9 cellular contexts compared by ENCODE assay signal in the genomic region with DNA sequence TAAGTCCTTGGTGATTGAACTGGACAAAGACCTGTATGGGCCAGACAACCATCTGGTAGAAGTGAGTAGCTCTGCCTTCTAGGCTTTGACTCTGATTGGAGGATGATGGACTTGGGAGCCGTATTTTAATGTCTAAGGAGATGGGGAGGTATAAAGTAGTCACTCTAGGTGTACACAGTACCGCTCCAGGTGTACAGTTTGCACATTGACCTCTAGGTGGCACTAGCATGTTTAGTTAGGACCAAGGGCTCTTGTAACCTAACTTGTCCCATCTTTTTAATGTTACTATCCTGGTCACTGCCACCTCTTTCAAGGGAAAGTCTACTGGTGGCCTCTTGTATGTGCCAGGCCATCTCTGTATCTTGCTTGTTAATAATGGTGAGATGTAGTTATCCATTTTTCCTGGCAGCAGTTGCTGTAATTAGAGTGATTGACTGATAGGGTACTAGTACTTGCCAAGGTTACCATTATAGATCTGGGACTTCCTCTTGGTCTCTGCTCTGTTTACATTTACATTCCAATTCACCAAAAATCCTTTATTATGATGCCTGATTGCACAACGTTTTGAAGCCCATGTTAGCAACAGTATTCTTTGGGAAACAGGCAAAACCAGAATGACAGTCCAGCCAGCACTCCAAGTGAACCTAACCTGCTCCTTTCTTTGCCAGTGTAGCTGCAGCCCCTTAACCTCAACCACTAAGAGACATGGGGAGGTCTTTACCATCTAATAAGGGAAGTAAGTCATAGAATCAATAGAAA. TPM values are rescaled to one million over a fixed set of nuclear protein-coding genes. Genes with fewer than 3 reads are reported as not detected.
DNase-seq lines count a peak whose midpoint lies in the region; ATAC-seq, FAIRE-seq and TF ChIP-seq lines count a peak whose summit lies in the region.
"Had no signal": no experiment of that assay in that cellular context is flagged by ENCODE, and none has a peak within 500 bp of the region (broad histone marks: within the 10 kb centered on the region; RNA-seq: fewer than 3 reads in every experiment).

No MANE protein-coding gene starts in this region.

- CTCF ChIA-PET in K562 (lab: Yijun Ruan, JAX; ENCODE audit: low intra/inter-chr PET ratio): interaction anchor here (1.0 to 2.3 kb wide), 4 partner anchors 23 to 226 kb away, joined by 3 to 24 read pairs (median 5); a partner anchor contains a TSS

- no peak overlapping the region for H3K27ac ChIP-seq in MM.1S (ENCODE audit: low read length)
- H3K27ac ChIP-seq in SU-DHL-6 (ENCODE audit: low read depth, low read length): no peak overlapping the region
- H3K27ac ChIP-seq in K562 (ENCODE audit: extremely low read depth, low read depth, low read length): no peak overlapping the region

- H3K36me3 Mint-ChIP-seq in stimulated activated memory B cell treated with anti-CD40 and anti-IgM and Interleukin-4, amounts not matched to agents 10 μg/mL and 1 μg/mL and 100 μg/mL, for 72 hours: peaks cover 44% of the 10 kb centered on the region

- H3K9me2 ChIP-seq in MM.1S (replicated peaks; ENCODE audit: insufficient read depth, low read length): no peaks in the 10 kb centered on the region
- no peaks in the 10 kb centered on the region for H3K9me2 ChIP-seq in SU-DHL-6 (replicated peaks; ENCODE audit: insufficient read depth, low read length)

- no peak overlapping the region for H3K4me3 Mint-ChIP-seq in stimulated activated memory B cell treated with anti-CD40 and anti-IgM and Interleukin-4, amounts not matched to agents 10 μg/mL and 1 μg/mL and 100 μg/mL, for 72 hours

- POLR2A ChIA-PET in K562 (lab: Yijun Ruan, JAX): interaction anchor here (0.6 kb wide), 1 partner anchor 23 kb away, joined by 3 read pairs; no protein-coding TSS in a partner anchor

- in situ Hi-C loops in K562 (cut with MboI): no loop called here

- TF ChIP-seq POLR2A in K562 (conservative IDR thresholded peaks at IDR 0.05): no peak

- intact Hi-C loops in K562 (cut with micrococcal nuclease): loop anchor here (1.0 to 5.0 kb wide), 2 partner anchors 87 to 674 kb away; a partner anchor contains a TSS

- WGBS in K562 (ENCODE audit: insufficient coverage, low coverage, missing lambda C conversion rate): 9% methylated on average over 3 of the region's 3 CpGs

- peaks cover 18% of the 10 kb centered on the region; the same call in 1 of the 2 replicates for H3K36me3 ChIP-seq in MM.1S (replicated peaks; ENCODE audit: insufficient read depth, low read length)
- peaks cover 17% of the 10 kb centered on the region for H3K36me3 ChIP-seq in SU-DHL-6 (ENCODE audit: low read length)
- peaks cover 71% of the 10 kb centered on the region for H3K36me3 ChIP-seq in K562 (ENCODE audit: control insufficient read depth, insufficient read depth, low read length)

- peak; percentile 51 to 80 for TF ChIP-seq RAD21 in K562 (CRISPR knock-in tag; conservative IDR thresholded peaks at IDR 0.05 in 1 of 2, IDR thresholded peaks at IDR 0.05 in 1 of 2)

- H4K20me1 ChIP-seq in MM.1S (ENCODE audit: insufficient read depth, low read length) (no peaks in the 10 kb centered on the region), SU-DHL-6 (ENCODE audit: low read depth, low read length) (no peaks in the 10 kb centered on the region), K562 (replicated peaks; ENCODE audit: control insufficient read depth, insufficient read depth, low read length) (peaks cover 5% of the 10 kb centered on the region)

- peak overlapping the region; percentile 20 for H3K27ac Mint-ChIP-seq in stimulated activated memory B cell treated with anti-CD40 and anti-IgM and Interleukin-4, amounts not matched to agents 10 μg/mL and 1 μg/mL and 100 μg/mL, for 72 hours

- no peaks in the 10 kb centered on the region for H3K9me3 ChIP-seq in MM.1S (replicated peaks; ENCODE audit: insufficient read depth, low read length)
- H3K9me3 ChIP-seq in SU-DHL-6 (ENCODE audit: insufficient read depth, low read length): no peaks in the 10 kb centered on the region
- H3K9me3 ChIP-seq in K562 (replicated peaks; ENCODE audit: control insufficient read depth, insufficient read depth, low read depth, low read length): no peaks in the 10 kb centered on the region

- H2AFZ ChIP-seq in MM.1S (ENCODE audit: low read length): no peak overlapping the region
- no peak overlapping the region for H2AFZ ChIP-seq in SU-DHL-6 (ENCODE audit: low read depth, low read length, severe bottlenecking)
- no peak overlapping the region for H2AFZ ChIP-seq in K562 (ENCODE audit: low read depth, low read length)

- peak; percentile 95 for FAIRE-seq in K562 (lab: Jason Lieb, UNC)
- FAIRE-seq: G401.6 had no signal

- H3K4me3 ChIP-seq in MM.1S (ENCODE audit: low read length) (no peak overlapping the region), SU-DHL-6 (ENCODE audit: insufficient read depth, low read length, poor library complexity, severe bottlenecking) (no peak overlapping the region), K562 (no peak overlapping the region)

- BruUV-seq in K562 (replicated peaks; lab: Mats Ljungman, UMichigan): no TSS peak

- peak; percentile 13 for DNase-seq in NK-92 treated with Interleukin-12 subunit alpha and Interleukin-12 subunit beta, amount 100 ng/mL, for 24 hours (lab: John Stamatoyannopoulos, UW)
- DNase-seq in NK-92 (lab: John Stamatoyannopoulos, UW; ENCODE audit: unreplicated experiment) (no peak), MM.1S (peak; percentile 87), K562 (ENCODE audit: extremely low read depth in 1 of 4, low spot score in 3 of 4) (peak; percentile 61 to 73 (median 64)), kidney glomerular epithelial cell (lab: John Stamatoyannopoulos, UW) (peak; percentile 39)

- H3K4me2 ChIP-seq in MM.1S (ENCODE audit: low read depth, low read length) (no peak overlapping the region), SU-DHL-6 (ENCODE audit: low read depth, low read length, poor library complexity, severe bottlenecking) (no peak overlapping the region), K562 (ENCODE audit: insufficient read depth, low read length) (no peak overlapping the region)

- peaks cover 42% of the 10 kb centered on the region for H3K79me2 ChIP-seq in MM.1S (ENCODE audit: low read length)
- no peaks in the 10 kb centered on the region; the same call in 1 of the 2 replicates for H3K79me2 ChIP-seq in SU-DHL-6 (ENCODE audit: insufficient read depth, low read length)
- peaks cover 10% of the 10 kb centered on the region for H3K79me2 ChIP-seq in K562 (ENCODE audit: control insufficient read depth, insufficient read depth, low read length)

- H3F3A ChIP-seq in MM.1S (ENCODE audit: insufficient read depth, low read length) (peaks cover 20% of the 10 kb centered on the region), SU-DHL-6 (ENCODE audit: insufficient read depth) (peaks cover 27% of the 10 kb centered on the region)

- ATAC-seq in K562: peak; percentile 45
- ATAC-seq in stimulated activated memory B cell treated with anti-CD40 and anti-IgM and Interleukin-4, amounts not matched to agents 10 μg/mL and 1 μg/mL and 100 μg/mL, for 72 hours: no peak
- no peak for ATAC-seq in GM21367 (IDR thresholded peaks at IDR 0.05; ENCODE audit: unreplicated experiment)

- H3K27me3 ChIP-seq in MM.1S (replicated peaks; ENCODE audit: insufficient read depth, low read length) (no peaks in the 10 kb centered on the region), SU-DHL-6 (ENCODE audit: low read length) (no peaks in the 10 kb centered on the region), K562 (ENCODE audit: control insufficient read depth in 2 of 2, insufficient read depth in 2 of 2, low read length in 2 of 2) (no peaks in the 10 kb centered on the region)

- no peak for TF ChIP-seq EP300 in K562 (IDR thresholded peaks at IDR 0.05; ENCODE audit: low read length)

- H3K9ac ChIP-seq in MM.1S (ENCODE audit: low read length) (no peak overlapping the region), SU-DHL-6 (ENCODE audit: low read length) (no peak overlapping the region), K562 (ENCODE audit: insufficient read depth in 1 of 2, low read depth in 2 of 2, low read length in 2 of 2) (no peak overlapping the region)

- no peaks in the 10 kb centered on the region for H3K27me3 Mint-ChIP-seq in stimulated activated memory B cell treated with anti-CD40 and anti-IgM and Interleukin-4, amounts not matched to agents 10 μg/mL and 1 μg/mL and 100 μg/mL, for 72 hours

- H3K9me3 Mint-ChIP-seq in stimulated activated memory B cell treated with anti-CD40 and anti-IgM and Interleukin-4, amounts not matched to agents 10 μg/mL and 1 μg/mL and 100 μg/mL, for 72 hours: no peaks in the 10 kb centered on the region

- H3K4me1 ChIP-seq in MM.1S (ENCODE audit: low read length) (peaks cover 15% of the 10 kb centered on the region), K562 (replicated peaks in 1 of 2; ENCODE audit: control insufficient read depth in 2 of 2, insufficient read depth in 2 of 2, low read length in 2 of 2) (peaks cover 5 to 11% of the 10 kb centered on the region in 2 experiments; a peak in 3 of 5 replicates)

- H3K9me1 ChIP-seq in K562 (ENCODE audit: control insufficient read depth, insufficient read depth, low read length): no peaks in the 10 kb centered on the region

- TF ChIP-seq CTCF in MM.1S (IDR thresholded peaks at IDR 0.05; ENCODE audit: low read length) (peak; percentile 88), SU-DHL-6 (IDR thresholded peaks at IDR 0.05; ENCODE audit: insufficient read depth, low read length, poor library complexity, severe bottlenecking) (peak; percentile 92), K562 (IDR thresholded peaks at IDR 0.05 in 2 of 3, conservative IDR thresholded peaks at IDR 0.05 in 1 of 3; ENCODE audit: insufficient read depth in 2 of 3, low read depth in 1 of 3, low read length in 3 of 3) (peak; percentile 71 to 82 (median 76))

- H3K4me1 Mint-ChIP-seq in stimulated activated memory B cell treated with anti-CD40 and anti-IgM and Interleukin-4, amounts not matched to agents 10 μg/mL and 1 μg/mL and 100 μg/mL, for 72 hours: peaks cover 38% of the 10 kb centered on the region

RNA-seq across cellular contexts. Expression of a gene that starts 3.6 kb away (rescaled TPM):
- total RNA-seq in K562 (2011; cell fraction: chromatin; rRNA removed; ENCODE audit: low replicate concordance): 100 and 119 TPM in 2 replicates
- 57.0 and 69.7 TPM in 2 replicates for total RNA-seq in K562 (2011; cell fraction: nucleolus; rRNA removed)
- 75.5 and 101 TPM in 2 replicates for total RNA-seq in K562 (2011; cell fraction: nucleoplasm; rRNA removed)
- total RNA-seq in K562 (2014; rRNA removed) (65.3 and 98.3 TPM in 2 replicates), K562 (2014; rRNA removed; fragmentation: Illumina TruSeq; extraction: Trizol) (43.8 and 47.5 TPM in 2 replicates), K562 (2015; rRNA removed; fragmentation: Illumina TruSeq; extraction: Trizol) (45.8 and 47.5 TPM in 2 replicates), K562 (2021) (68.2 and 77.0 TPM in 2 replicates)
- polyA plus RNA-seq in K562 (2011; rRNA removed) (48.0 and 70.5 TPM in 2 replicates), K562 (2014; fragmentation: Illumina TruSeq; extraction: Trizol) (85.6 and 91.7 TPM in 2 replicates), K562 (2014; fragmentation: Nextera tagmentation; extraction: Ambion mirVana) (1 to 10 TPM in 1 of 2 experiments, under 1 TPM in 1; 0.86 to 1.5 TPM), K562 (2014; rRNA removed) (49.1 and 51.3 TPM in 2 replicates)
- polyA plus RNA-seq in K562 (2011; cell fraction: cytosol; rRNA removed): 52.7 and 56.9 TPM in 2 replicates
- polyA plus RNA-seq in K562 (2011; cell fraction: nucleus; rRNA removed): 81.1 and 98.9 TPM in 2 replicates
- 50.7 and 56.4 TPM in 2 replicates for polyA plus RNA-seq in K562 (2012)
- polyA minus RNA-seq in K562 (2011; rRNA and poly(A)+ RNA removed): 59.4 and 59.7 TPM in 2 replicates
- polyA minus RNA-seq in K562 (2011; cell fraction: cytosol; rRNA and poly(A)+ RNA removed): 53.8 TPM in 2 replicates
- polyA minus RNA-seq in K562 (2011; cell fraction: nucleus; rRNA and poly(A)+ RNA removed): 25.7 and 41.5 TPM in 2 replicates

RNA-seq across cellular contexts. Expression of a gene that starts 15.1 kb away (rescaled TPM):
- total RNA-seq in K562 (2011; cell fraction: chromatin; rRNA removed; ENCODE audit: low replicate concordance): 0.51 and 1.1 TPM in 2 replicates
- 1.1 and 1.2 TPM in 2 replicates for total RNA-seq in K562 (2011; cell fraction: nucleolus; rRNA removed)
- total RNA-seq in K562 (2011; cell fraction: nucleoplasm; rRNA removed): 0.51 and 1.5 TPM in 2 replicates
- total RNA-seq in K562 (2014; rRNA removed) (1.00 and 1.1 TPM in 2 replicates), K562 (2014; rRNA removed; fragmentation: Illumina TruSeq; extraction: Trizol) (0.35 and 0.47 TPM in 2 replicates), K562 (2015; rRNA removed; fragmentation: Illumina TruSeq; extraction: Trizol) (0.40 and 0.45 TPM in 2 replicates), K562 (2021) (0.55 and 0.67 TPM in 2 replicates)
- polyA plus RNA-seq in K562 (2011; rRNA removed) (0.47 and 0.99 TPM in 2 replicates), K562 (2014; fragmentation: Illumina TruSeq; extraction: Trizol) (0.70 and 0.91 TPM in 2 replicates), K562 (2014; fragmentation: Nextera tagmentation; extraction: Ambion mirVana) (under 1 TPM; 0.13 to 0.45 TPM), K562 (2014; rRNA removed) (0.45 and 0.70 TPM in 2 replicates)
- polyA plus RNA-seq in K562 (2011; cell fraction: cytosol; rRNA removed): 0.13 and 1.7 TPM in 2 replicates
- polyA plus RNA-seq in K562 (2011; cell fraction: nucleus; rRNA removed): 0.90 and 1.5 TPM in 2 replicates
- polyA plus RNA-seq in K562 (2012): 0.29 and 0.72 TPM in 2 replicates
- 0.09 and 1.0 TPM in 2 replicates for polyA minus RNA-seq in K562 (2011; rRNA and poly(A)+ RNA removed)
- 0.67 TPM in 1 of 2 replicates, not detected in the other for polyA minus RNA-seq in K562 (2011; cell fraction: cytosol; rRNA and poly(A)+ RNA removed)
- polyA minus RNA-seq in K562 (2011; cell fraction: nucleus; rRNA and poly(A)+ RNA removed): 0.22 and 0.40 TPM in 2 replicates

RNA-seq across cellular contexts. Expression of a gene that starts 23.3 kb away (rescaled TPM):
- 10.7 and 19.2 TPM in 2 replicates for total RNA-seq in K562 (2011; cell fraction: chromatin; rRNA removed; ENCODE audit: low replicate concordance)
- 22.3 and 29.3 TPM in 2 replicates for total RNA-seq in K562 (2011; cell fraction: nucleolus; rRNA removed)
- total RNA-seq in K562 (2011; cell fraction: nucleoplasm; rRNA removed): 18.2 and 26.1 TPM in 2 replicates
- total RNA-seq in K562 (2014; rRNA removed) (53.4 and 63.4 TPM in 2 replicates), K562 (2014; rRNA removed; fragmentation: Illumina TruSeq; extraction: Trizol) (46.3 and 50.9 TPM in 2 replicates), K562 (2015; rRNA removed; fragmentation: Illumina TruSeq; extraction: Trizol) (40.9 and 44.8 TPM in 2 replicates), K562 (2021) (51.7 and 65.1 TPM in 2 replicates)
- polyA plus RNA-seq in K562 (2011; rRNA removed) (79.2 and 82.6 TPM in 2 replicates), K562 (2014; fragmentation: Illumina TruSeq; extraction: Trizol) (44.4 and 45.6 TPM in 2 replicates), K562 (2014; fragmentation: Nextera tagmentation; extraction: Ambion mirVana) (100 to 1,000 TPM; 259 to 269 TPM), K562 (2014; rRNA removed) (78.2 and 78.5 TPM in 2 replicates)
- polyA plus RNA-seq in K562 (2011; cell fraction: cytosol; rRNA removed): 99.8 and 123 TPM in 2 replicates
- polyA plus RNA-seq in K562 (2011; cell fraction: nucleus; rRNA removed): 34.9 and 36.3 TPM in 2 replicates
- 80.4 and 81.0 TPM in 2 replicates for polyA plus RNA-seq in K562 (2012)
- 20.7 and 20.8 TPM in 2 replicates for polyA minus RNA-seq in K562 (2011; rRNA and poly(A)+ RNA removed)
- polyA minus RNA-seq in K562 (2011; cell fraction: cytosol; rRNA and poly(A)+ RNA removed): 8.3 and 12.1 TPM in 2 replicates
- polyA minus RNA-seq in K562 (2011; cell fraction: nucleus; rRNA and poly(A)+ RNA removed): 7.4 and 8.0 TPM in 2 replicates

RNA-seq across cellular contexts. Expression of a gene that starts 31.4 kb away (rescaled TPM):
- 4.7 and 13.5 TPM in 2 replicates for total RNA-seq in K562 (2011; cell fraction: chromatin; rRNA removed; ENCODE audit: low replicate concordance)
- 6.7 TPM in 2 replicates for total RNA-seq in K562 (2011; cell fraction: nucleolus; rRNA removed)
- total RNA-seq in K562 (2011; cell fraction: nucleoplasm; rRNA removed): 6.2 and 10.1 TPM in 2 replicates
- total RNA-seq in K562 (2014; rRNA removed) (0.45 and 0.69 TPM in 2 replicates), K562 (2014; rRNA removed; fragmentation: Illumina TruSeq; extraction: Trizol) (0.15 and 0.22 TPM in 2 replicates), K562 (2015; rRNA removed; fragmentation: Illumina TruSeq; extraction: Trizol) (0.14 and 0.19 TPM in 2 replicates), K562 (2021) (1.2 TPM in 2 replicates)
- polyA plus RNA-seq in K562 (2011; rRNA removed) (1.7 and 2.1 TPM in 2 replicates), K562 (2014; fragmentation: Illumina TruSeq; extraction: Trizol) (0.97 and 1.1 TPM in 2 replicates), K562 (2014; fragmentation: Nextera tagmentation; extraction: Ambion mirVana) (under 1 TPM; 0.01 to 0.17 TPM), K562 (2014; rRNA removed) (0.81 and 1.2 TPM in 2 replicates)
- 2.2 and 2.4 TPM in 2 replicates for polyA plus RNA-seq in K562 (2011; cell fraction: cytosol; rRNA removed)
- polyA plus RNA-seq in K562 (2011; cell fraction: nucleus; rRNA removed): 6.8 and 7.2 TPM in 2 replicates
- polyA plus RNA-seq in K562 (2012): 0.69 and 2.0 TPM in 2 replicates
- 1.4 and 1.8 TPM in 2 replicates for polyA minus RNA-seq in K562 (2011; rRNA and poly(A)+ RNA removed)
- 0.64 and 1.8 TPM in 2 replicates for polyA minus RNA-seq in K562 (2011; cell fraction: cytosol; rRNA and poly(A)+ RNA removed)
- 0.78 and 1.2 TPM in 2 replicates for polyA minus RNA-seq in K562 (2011; cell fraction: nucleus; rRNA and poly(A)+ RNA removed)
